14 cellular contexts compared by ENCODE assay signal in genomic region chr22:42892571-42893316, GRCh38. TPM values are rescaled to one million over a fixed set of nuclear protein-coding genes. Genes with fewer than 3 reads are reported as not detected.
A peak's percentile ranks its signal among the peaks of the same experiment; 100 is the strongest.
DNase-seq lines count a peak whose midpoint lies in the region; ATAC-seq and TF ChIP-seq lines count a peak whose summit lies in the region.
"Had no signal": no experiment of that assay in that cellular context is flagged by ENCODE, and none has a peak within 500 bp of the region (broad histone marks: within the 10 kb centered on the region; RNA-seq: fewer than 3 reads in every experiment).

No MANE protein-coding gene starts in this region.

- H3K4me3 ChIP-seq in HL-60 (replicated peaks; ENCODE audit: insufficient read depth, low read length) (no peak overlapping the region), dorsolateral prefrontal cortex (no peak overlapping the region), muscle layer of duodenum (ENCODE audit: low read depth in 1 of 2, low read length in 2 of 2) (no peak overlapping the region), SK-N-SH (ENCODE audit: low read depth in 2 of 2, low read length in 1 of 2) (no peak overlapping the region)
- H3K4me3 ChIP-seq: HAP-1 had no signal

- H2AFZ ChIP-seq in SK-N-SH (ENCODE audit: low read depth): no peak overlapping the region

- TF ChIP-seq CTCF in HL-60 (IDR thresholded peaks at IDR 0.05; ENCODE audit: insufficient read depth, low read length) (no peak), dorsolateral prefrontal cortex (IDR thresholded peaks at IDR 0.05 in 54 of 56, conservative IDR thresholded peaks at IDR 0.05 in 2 of 56; ENCODE audit: low read depth in 1 of 56, partially characterized antibody in 56 of 56) (no peak), SK-N-SH (IDR thresholded peaks at IDR 0.05) (no peak)

- TF ChIP-seq EP300 in SK-N-SH (IDR thresholded peaks at IDR 0.05; ENCODE audit: borderline replicate concordance in 1 of 2, low read depth in 1 of 2, low read length in 1 of 2): no peak

- H3K27me3 ChIP-seq in HL-60 (ENCODE audit: insufficient read depth, poor library complexity, severe bottlenecking) (no peaks in the 10 kb centered on the region), dorsolateral prefrontal cortex (no peaks in the 10 kb centered on the region), muscle layer of duodenum (ENCODE audit: low read depth, low read length) (no peaks in the 10 kb centered on the region), SK-N-SH (ENCODE audit: insufficient read depth) (no peaks in the 10 kb centered on the region)

- H3K27ac ChIP-seq in HL-60 (replicated peaks) (peak overlapping the region; percentile 70), dorsolateral prefrontal cortex (peak overlapping the region in 34 of 59 donors; percentile 1 to 74 (median 44)), muscle layer of duodenum (ENCODE audit: low read length) (peak overlapping the region; percentile 45), SK-N-SH (ENCODE audit: low read depth in 2 of 2, low read length in 1 of 2) (no peak overlapping the region)
- H3K27ac ChIP-seq: KMS-11 had no signal

- no peak overlapping the region for H3K4me2 ChIP-seq in SK-N-SH
- H3K4me2 ChIP-seq: KMS-11 had no signal

- peak; percentile 55 for DNase-seq in CD1c-positive myeloid dendritic cell (ENCODE audit: extremely low spot score)
- DNase-seq in HL-60 (ENCODE audit: low read depth in 1 of 2, low spot score in 1 of 2): peak; percentile 15 to 84
- no peak for DNase-seq in dorsolateral prefrontal cortex
- no peak for DNase-seq in D341Med (ENCODE audit: low spot score)
- DNase-seq in COLO829 (ENCODE audit: low spot score): no peak
- DNase-seq in SK-N-SH: no peak
- DNase-seq: activated T-cell treated with anti-CD3 and anti-CD28 coated beads, Interleukin-2, amount 50 U/mL, for 1 hour; AML-193; stimulated activated CD4-positive, alpha-beta T cell treated with anti-CD3 and anti-CD28 coated beads, Interleukin-15, amount 100 ng/mL, for 24 hours; stimulated activated CD8-positive, alpha-beta memory T cell treated with anti-CD3 and anti-CD28 coated beads, Interleukin-4, amount 100 ng/mL, for 48 hours had no signal

- H3K9me2 ChIP-seq in SK-N-SH: no peaks in the 10 kb centered on the region

- no peak overlapping the region for H3K9ac ChIP-seq in SK-N-SH
- H3K9ac ChIP-seq: KMS-11 had no signal

- intact Hi-C loops in dorsolateral prefrontal cortex (cut with DNase I): no loop called here

- no peak for ATAC-seq in GM19324 (IDR thresholded peaks at IDR 0.05; ENCODE audit: low FRiP score, unreplicated experiment)

- TF ChIP-seq RAD21 in SK-N-SH (IDR thresholded peaks at IDR 0.05; ENCODE audit: low read length): no peak

- POLR2A ChIA-PET in SK-N-SH (lab: Yijun Ruan, JAX): no interaction called here

- WGBS in SK-N-SH (ENCODE audit: low lambda C conversion rate): 100% methylated on average over 1 of the region's 10 CpGs

- H3K4me1 ChIP-seq in muscle layer of duodenum (ENCODE audit: control insufficient read depth in 1 of 2, insufficient read depth in 2 of 2, low read length in 2 of 2): peaks cover 5 to 11% of the 10 kb centered on the region in 2 donors
- no peaks in the 10 kb centered on the region for H3K4me1 ChIP-seq in SK-N-SH (ENCODE audit: control insufficient read depth in 1 of 2, insufficient read depth in 2 of 2, low read depth in 1 of 2, low read length in 1 of 2)

- no peaks in the 10 kb centered on the region for H3F3A ChIP-seq in SK-N-SH (replicated peaks; ENCODE audit: insufficient read depth)

- H3K9me3 ChIP-seq in muscle layer of duodenum (ENCODE audit: control insufficient read depth in 1 of 2, low read length in 2 of 2) (no peaks in the 10 kb centered on the region), SK-N-SH (no peaks in the 10 kb centered on the region)
- H3K9me3 ChIP-seq: HAP-1 had no signal

- peaks cover 4% of the 10 kb centered on the region; the same call in 1 of the 2 replicates for H3K79me2 ChIP-seq in SK-N-SH (ENCODE audit: insufficient read depth)

- CTCF ChIA-PET in SK-N-SH (lab: Yijun Ruan, JAX): no interaction called here

- H4K20me1 ChIP-seq in SK-N-SH (ENCODE audit: insufficient read depth): no peaks in the 10 kb centered on the region

- H3K36me3 ChIP-seq in muscle layer of duodenum (ENCODE audit: control insufficient read depth in 1 of 2, insufficient read depth in 2 of 2, low read length in 2 of 2): peaks cover 23 to 51% of the 10 kb centered on the region in 2 donors
- H3K36me3 ChIP-seq in SK-N-SH (replicated peaks in 1 of 2; ENCODE audit: control insufficient read depth in 1 of 2, insufficient read depth in 2 of 2, low read length in 1 of 2): peaks cover 0 to 2% of the 10 kb centered on the region in 2 experiments

TF ChIP-seq in SK-N-SH, 30 proteins besides CTCF, POLR2A, EP300 and RAD21:
- TF ChIP-seq GABPA (IDR thresholded peaks at IDR 0.05; ENCODE audit: low read depth): no peak
- no peak for TF ChIP-seq ZBTB33 (IDR thresholded peaks at IDR 0.05; ENCODE audit: borderline replicate concordance, low read depth)
- no peak for TF ChIP-seq FOXJ3 (CRISPR knock-in tag; IDR thresholded peaks at IDR 0.05)
- no peak for TF ChIP-seq TCF12 (IDR thresholded peaks at IDR 0.05)
- TF ChIP-seq RXRA (IDR thresholded peaks at IDR 0.05; ENCODE audit: borderline replicate concordance, low read depth): no peak
- TF ChIP-seq MEF2A (IDR thresholded peaks at IDR 0.05; ENCODE audit: borderline replicate concordance, low read depth): no peak
- TF ChIP-seq RCOR1 (IDR thresholded peaks at IDR 0.05; ENCODE audit: low read length): no peak
- no peak for TF ChIP-seq SIN3A (IDR thresholded peaks at IDR 0.05; ENCODE audit: borderline replicate concordance, low read depth, low read length)
- TF ChIP-seq EZH2phosphoT487 (IDR thresholded peaks at IDR 0.05; ENCODE audit: borderline replicate concordance, low read depth): no peak
- no peak for TF ChIP-seq ELF1 (IDR thresholded peaks at IDR 0.05)
- no peak for TF ChIP-seq GATA2 (CRISPR knock-in tag; IDR thresholded peaks at IDR 0.05)
- no peak for TF ChIP-seq MXI1 (IDR thresholded peaks at IDR 0.05; ENCODE audit: low read depth, low read length)
- TF ChIP-seq POLR2AphosphoS5 (IDR thresholded peaks at IDR 0.05; ENCODE audit: low read depth, low read length): no peak
- TF ChIP-seq NRF1 (IDR thresholded peaks at IDR 0.05; ENCODE audit: low read depth, low read length): no peak
- no peak for TF ChIP-seq REST (IDR thresholded peaks at IDR 0.05; ENCODE audit: low read depth, low read length)

RNA-seq across cellular contexts. Expression of gene ARFGAP3, which starts 35.7 kb away (rescaled TPM):
- total RNA-seq in dorsolateral prefrontal cortex: 10 to 100 TPM; 18.5 to 37.7 (median 25.9) TPM
- polyA plus RNA-seq in SK-N-SH (2012; rRNA removed): 12.6 and 16.6 TPM in 2 replicates
- polyA plus RNA-seq in SK-N-SH (2012; cell fraction: cytosol; rRNA removed): 15.8 and 16.3 TPM in 2 replicates
- 14.5 and 21.8 TPM in 2 replicates for polyA plus RNA-seq in SK-N-SH (2012; cell fraction: nucleus; rRNA removed)

Comparison
In these comparisons a context has a peak if more than half of its experiments do, and no peak if none do; other contexts are left out.
1. DNase-seq: peak in CD1c-positive myeloid dendritic cell (single experiment) and HL-60 (2 of 2); none in dorsolateral prefrontal cortex (0 of 10), D341Med (single experiment), COLO829 (single experiment) and SK-N-SH (single experiment).
2. H3K27ac ChIP-seq: peak in HL-60 (single experiment), dorsolateral prefrontal cortex (34 of 59) and muscle layer of duodenum (single experiment); none in SK-N-SH (0 of 2).